Comparison of ENCODE assay signal across 14 cellular contexts in the genomic region with DNA sequence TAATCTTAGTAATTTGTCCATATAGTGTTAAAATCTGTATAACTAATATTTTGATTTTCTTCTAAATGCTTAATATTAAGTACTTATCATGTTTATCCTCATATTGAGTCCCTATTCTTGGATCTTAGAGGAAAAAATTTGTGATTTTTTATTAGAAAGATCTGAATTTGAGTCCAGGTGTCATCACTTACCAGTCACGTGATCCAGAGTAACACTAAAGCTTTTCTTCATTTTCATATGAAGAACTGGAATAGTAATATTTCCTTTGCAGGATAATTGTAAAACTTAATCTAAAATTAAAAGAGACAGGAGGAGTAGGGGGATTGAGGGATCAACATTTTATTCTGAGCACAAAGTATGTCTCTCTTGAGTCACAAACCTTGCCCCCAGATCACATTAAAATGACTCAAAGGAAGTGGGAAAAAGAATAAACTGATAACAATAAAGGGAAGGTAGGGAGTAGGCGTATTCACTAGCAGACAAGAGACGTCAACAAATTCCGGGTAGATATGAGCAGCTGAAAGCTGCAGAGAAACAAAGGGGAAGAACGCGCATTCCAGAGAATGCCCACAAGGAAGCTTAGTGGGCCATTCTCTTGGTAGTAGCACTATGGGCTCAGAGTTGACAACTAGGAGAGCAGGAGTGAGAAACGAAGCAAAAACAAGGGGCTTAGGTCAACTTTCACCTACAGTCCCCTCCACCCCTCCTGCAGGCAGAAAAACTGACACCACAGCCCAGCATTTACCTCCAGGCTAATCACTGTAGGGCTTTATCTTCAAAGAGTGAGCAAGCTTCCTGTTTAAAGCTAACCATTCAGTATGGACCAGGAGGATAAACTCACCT.
A peak's percentile ranks its signal among the peaks of the same experiment; 100 is the strongest.
DNase-seq lines count a peak whose midpoint lies in the region; ATAC-seq and TF ChIP-seq lines count a peak whose summit lies in the region.
"Had no signal": no experiment of that assay in that cellular context is flagged by ENCODE, and none has a peak within 500 bp of the region (broad histone marks: within the 10 kb centered on the region; RNA-seq: fewer than 3 reads in every experiment).

No MANE protein-coding gene starts in this region.

- DNase-seq in HFFc6 (no peak), UCSD-AML1 (lab: John Stamatoyannopoulos, UW; ENCODE audit: unreplicated experiment) (peak; percentile 25), foreskin keratinocyte (peak; percentile 23 to 37), renal cortical epithelial cell (ENCODE audit: low read depth) (peak; percentile 31), SK-N-DZ (ENCODE audit: low spot score) (no peak), CD14-positive monocyte (ENCODE audit: low spot score) (no peak)
- no peak for DNase-seq in activated T-helper 1 cell treated with anti-CD3 and anti-CD28 coated beads, Interleukin-12 subunit alpha, Interleukin-12 subunit beta, Interleukin-2, Interleukin-4 antibody, amounts not matched to agents 30 ng/mL and 10 ng/mL and 1 ng/mL, durations not matched to agents 14 hours and 24 hours and 36 hours (ENCODE audit: low spot score)
- DNase-seq in stimulated activated CD8-positive, alpha-beta memory T cell treated with anti-CD3 and anti-CD28 coated beads, Interleukin-4, amount 100 ng/mL, for 48 hours, result no peak
- DNase-seq: BE2C; Kasumi-1; NCI-H748 treated with DMSO at 0.1 percent for 48 hours; psoas muscle; stimulated activated CD4-positive, alpha-beta T cell treated with anti-CD3 and anti-CD28 coated beads, Interleukin-1b, Interleukin-23, amount 100 ng/mL, for 48 hours had no signal

- H3K36me3 Mint-ChIP-seq in HFFc6 (ENCODE audit: low read depth) (peaks cover under 1% of the 10 kb centered on the region; the same call in 1 of the 2 replicates), CD14-positive monocyte (no peaks in the 10 kb centered on the region)
- no peaks in the 10 kb centered on the region for H3K36me3 Mint-ChIP-seq in activated T-helper 1 cell treated with anti-CD3 and anti-CD28 coated beads, Interleukin-12 subunit alpha, Interleukin-12 subunit beta, Interleukin-2, Interleukin-4 antibody, amounts not matched to agents 30 ng/mL and 10 ng/mL and 1 ng/mL, durations not matched to agents 14 hours and 24 hours and 36 hours (ENCODE audit: low read depth)

- H3K27me3 Mint-ChIP-seq in HFFc6 (ENCODE audit: insufficient read depth) (no peaks in the 10 kb centered on the region), CD14-positive monocyte (ENCODE audit: low read depth in 3 of 3) (no peaks in the 10 kb centered on the region)
- H3K27me3 Mint-ChIP-seq in activated T-helper 1 cell treated with anti-CD3 and anti-CD28 coated beads, Interleukin-12 subunit alpha, Interleukin-12 subunit beta, Interleukin-2, Interleukin-4 antibody, amounts not matched to agents 30 ng/mL and 10 ng/mL and 1 ng/mL, durations not matched to agents 14 hours and 24 hours and 36 hours (ENCODE audit: insufficient read depth), result no peaks in the 10 kb centered on the region

- ATAC-seq in foreskin keratinocyte, result peak; percentile 19
- ATAC-seq: activated CD4-positive, CD25-positive, alpha-beta regulatory T cell treated with anti-CD3 and anti-CD28 coated beads, Interleukin-2, amount 50 U/mL, for 24 hours; psoas muscle had no signal

- H3K27ac Mint-ChIP-seq in HFFc6 (peak overlapping the region; percentile 22; the same call in 1 of the 2 replicates), CD14-positive monocyte (no peak overlapping the region)
- no peak overlapping the region for H3K27ac Mint-ChIP-seq in activated T-helper 1 cell treated with anti-CD3 and anti-CD28 coated beads, Interleukin-12 subunit alpha, Interleukin-12 subunit beta, Interleukin-2, Interleukin-4 antibody, amounts not matched to agents 30 ng/mL and 10 ng/mL and 1 ng/mL, durations not matched to agents 14 hours and 24 hours and 36 hours

- intact Hi-C loops in activated T-helper 1 cell treated with anti-CD3 and anti-CD28 coated beads, Interleukin-12 subunit alpha, Interleukin-12 subunit beta, Interleukin-2, Interleukin-4 antibody, amounts not matched to agents 30 ng/mL and 10 ng/mL and 1 ng/mL, durations not matched to agents 14 hours and 24 hours and 36 hours (cut with micrococcal nuclease), result no loop called here
- intact Hi-C loops in CD14-positive monocyte (cut with micrococcal nuclease), result no loop called here

- no peak for TF ChIP-seq CTCF in HFFc6 (IDR thresholded peaks at IDR 0.05)
- TF ChIP-seq CTCF in foreskin keratinocyte (conservative IDR thresholded peaks at IDR 0.05), result no peak
- no peak for TF ChIP-seq CTCF in CD14-positive monocyte (IDR thresholded peaks at IDR 0.05)

- H3K9me3 Mint-ChIP-seq in HFFc6 (no peaks in the 10 kb centered on the region), CD14-positive monocyte (peaks cover 0 to 4% (median 1%) of the 10 kb centered on the region in 7 donors)
- H3K9me3 Mint-ChIP-seq in activated T-helper 1 cell treated with anti-CD3 and anti-CD28 coated beads, Interleukin-12 subunit alpha, Interleukin-12 subunit beta, Interleukin-2, Interleukin-4 antibody, amounts not matched to agents 30 ng/mL and 10 ng/mL and 1 ng/mL, durations not matched to agents 14 hours and 24 hours and 36 hours, result no peaks in the 10 kb centered on the region

- H3K27me3 ChIP-seq in foreskin keratinocyte, result no peaks in the 10 kb centered on the region
- H3K27me3 ChIP-seq: BE2C had no signal

- peak overlapping the region; percentile 4; the same call in 1 of the 2 replicates for H3K4me3 Mint-ChIP-seq in HFFc6
- H3K4me3 Mint-ChIP-seq in activated T-helper 1 cell treated with anti-CD3 and anti-CD28 coated beads, Interleukin-12 subunit alpha, Interleukin-12 subunit beta, Interleukin-2, Interleukin-4 antibody, amounts not matched to agents 30 ng/mL and 10 ng/mL and 1 ng/mL, durations not matched to agents 14 hours and 24 hours and 36 hours, result no peak overlapping the region
- H3K4me3 Mint-ChIP-seq in CD14-positive monocyte, result no peak overlapping the region

- peaks cover 35% of the 10 kb centered on the region for H3K4me1 Mint-ChIP-seq in HFFc6 (ENCODE audit: low read depth)
- no peaks in the 10 kb centered on the region for H3K4me1 Mint-ChIP-seq in activated T-helper 1 cell treated with anti-CD3 and anti-CD28 coated beads, Interleukin-12 subunit alpha, Interleukin-12 subunit beta, Interleukin-2, Interleukin-4 antibody, amounts not matched to agents 30 ng/mL and 10 ng/mL and 1 ng/mL, durations not matched to agents 14 hours and 24 hours and 36 hours (ENCODE audit: low read depth)
- peaks cover under 1% of the 10 kb centered on the region for H3K4me1 Mint-ChIP-seq in CD14-positive monocyte

- no peak overlapping the region for H3K27ac ChIP-seq in foreskin keratinocyte
- H3K27ac ChIP-seq: psoas muscle had no signal

- no peaks in the 10 kb centered on the region for H3K4me1 ChIP-seq in foreskin keratinocyte
- H3K4me1 ChIP-seq: psoas muscle had no signal

Comparison
In these comparisons a context has a peak if more than half of its experiments do, and no peak if none do; other contexts are left out.
1. DNase-seq: peak in UCSD-AML1 (single experiment), foreskin keratinocyte (2 of 2) and renal cortical epithelial cell (single experiment); none in HFFc6 (single experiment), activated T-helper 1 cell treated with anti-CD3 and anti-CD28 coated beads, Interleukin-12 subunit alpha, Interleukin-12 subunit beta, Interleukin-2, Interleukin-4 antibody, amounts not matched to agents 30 ng/mL and 10 ng/mL and 1 ng/mL, durations not matched to agents 14 hours and 24 hours and 36 hours (single experiment), stimulated activated CD8-positive, alpha-beta memory T cell treated with anti-CD3 and anti-CD28 coated beads, Interleukin-4, amount 100 ng/mL, for 48 hours (single experiment), SK-N-DZ (single experiment) and CD14-positive monocyte (single experiment).